32 cellular contexts compared by ENCODE assay signal in the genomic region with DNA sequence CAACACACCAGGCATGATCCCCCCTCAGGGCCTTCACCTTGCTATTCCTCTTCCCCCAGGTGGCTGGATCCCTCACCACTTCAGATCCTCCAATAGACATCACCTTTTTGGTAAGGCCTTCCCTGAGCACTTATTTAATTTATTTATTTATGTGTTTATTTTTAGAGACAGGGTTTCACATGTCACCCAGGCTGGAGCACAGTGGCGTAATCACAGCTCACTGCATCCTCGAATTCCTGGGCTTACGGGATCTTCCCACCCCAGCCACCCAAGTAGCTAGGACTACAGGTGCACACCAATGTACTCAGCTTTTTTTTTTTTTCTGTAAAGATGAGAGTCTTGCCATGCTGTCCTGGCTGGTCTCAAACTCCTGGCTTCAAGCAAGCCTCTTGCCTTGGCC.
"Had no signal": no experiment of that assay in that cellular context is flagged by ENCODE, and none has a peak within 500 bp of the region (broad histone marks: within the 10 kb centered on the region; RNA-seq: fewer than 3 reads in every experiment).

No MANE protein-coding gene starts in this region.

- ATAC-seq: activated CD8-positive, alpha-beta T cell treated with anti-CD3 and anti-CD28 coated beads for 36 hours; activated T-cell treated with anti-CD3 and anti-CD28 coated beads, Interleukin-2, amount 50 U/mL, for 72 hours; activated T-helper 17 cell treated with anti-CD3 and anti-CD28 coated beads, Interleukin-2, amount 50 U/mL, for 72 hours; PC-3 had no signal

- H3K36me3 Mint-ChIP-seq: activated naive CD8-positive, alpha-beta T cell treated with anti-CD3 and anti-CD28 coated beads for 36 hours; IgD-negative memory B cell had no signal

- H3K9me3 ChIP-seq: MG63, Peyer's patch had no signal

- H3K27ac ChIP-seq: Peyer's patch, WERI-Rb-1 had no signal

- H3K27me3 ChIP-seq: MG63, Peyer's patch had no signal

- H3K9me3 Mint-ChIP-seq: activated CD8-positive, alpha-beta T cell treated with anti-CD3 and anti-CD28 coated beads for 36 hours; activated naive CD8-positive, alpha-beta T cell treated with anti-CD3 and anti-CD28 coated beads for 36 hours; activated T-cell treated with anti-CD3 and anti-CD28 coated beads, Interleukin-2, amount 50 U/mL, for 72 hours; activated T-helper 17 cell treated with anti-CD3 and anti-CD28 coated beads, Interleukin-2, amount 50 U/mL, for 72 hours; IgD-negative memory B cell had no signal

- H3K4me3 ChIP-seq: MG63, Peyer's patch had no signal

- H3K27me3 Mint-ChIP-seq: activated naive CD8-positive, alpha-beta T cell treated with anti-CD3 and anti-CD28 coated beads for 36 hours had no signal

- H3K4me3 Mint-ChIP-seq: activated CD8-positive, alpha-beta T cell treated with anti-CD3 and anti-CD28 coated beads for 36 hours; activated naive CD8-positive, alpha-beta T cell treated with anti-CD3 and anti-CD28 coated beads for 36 hours; activated T-cell treated with anti-CD3 and anti-CD28 coated beads, Interleukin-2, amount 50 U/mL, for 72 hours; activated T-helper 17 cell treated with anti-CD3 and anti-CD28 coated beads, Interleukin-2, amount 50 U/mL, for 72 hours; IgD-negative memory B cell had no signal

- H3K36me3 ChIP-seq: MG63, Peyer's patch, WERI-Rb-1 had no signal

- DNase-seq: activated CD4-positive, alpha-beta T cell treated with anti-CD3 and anti-CD28 coated beads for 1 hour; activated CD4-positive, alpha-beta T cell treated with anti-CD3 and anti-CD28 coated beads for 48 hours; activated CD4-positive, CD25-positive, alpha-beta regulatory T cell; activated CD8-positive, alpha-beta T cell treated with anti-CD3 and anti-CD28 coated beads for 36 hours; activated effector memory CD4-positive, alpha-beta T cell treated with anti-CD3 and anti-CD28 coated beads, Interleukin-2, amount 50 U/mL, for 16 hours; activated naive CD4-positive, alpha-beta T cell; activated naive CD4-positive, alpha-beta T cell treated with anti-CD3 and anti-CD28 coated beads, Interleukin-2, amount 50 U/mL, for 16 hours; activated naive CD8-positive, alpha-beta T cell treated with anti-CD3 and anti-CD28 coated beads for 36 hours; activated T-cell treated with anti-CD3 and anti-CD28 coated beads, Interleukin-2, amount 50 U/mL, for 1 hour; activated T-cell treated with anti-CD3 and anti-CD28 coated beads, Interleukin-2, amount 50 U/mL, for 72 hours; amniotic stem cell; aorta; Kasumi-1; KBM-7; MG63; NCI-H1048; NCI-H1105 treated with DMSO at 0.1 percent for 48 hours; NCI-H1436; NCI-H1694; NCI-H1930; NCI-H345; NCI-H524 treated with DMSO at 0.1 percent for 48 hours; PC-3; Peyer's patch; RPMI8226; SIG-M5; SW 1271; T-helper 1 cell; T1000; WERI-Rb-1 had no signal

- H3K27ac Mint-ChIP-seq: activated CD8-positive, alpha-beta T cell treated with anti-CD3 and anti-CD28 coated beads for 36 hours; activated naive CD8-positive, alpha-beta T cell treated with anti-CD3 and anti-CD28 coated beads for 36 hours; activated T-cell treated with anti-CD3 and anti-CD28 coated beads, Interleukin-2, amount 50 U/mL, for 72 hours; activated T-helper 17 cell treated with anti-CD3 and anti-CD28 coated beads, Interleukin-2, amount 50 U/mL, for 72 hours; IgD-negative memory B cell had no signal
